In genomic region chr12:118549506-118550109, GRCh38 we compare ENCODE assay signal across 19 cellular contexts.
A peak's percentile ranks its signal among the peaks of the same experiment; 100 is the strongest.
DNase-seq lines count a peak whose midpoint lies in the region; ATAC-seq, FAIRE-seq and TF ChIP-seq lines count a peak whose summit lies in the region.
"Had no signal": no experiment of that assay in that cellular context is flagged by ENCODE, and none has a peak within 500 bp of the region (broad histone marks: within the 10 kb centered on the region; RNA-seq: fewer than 3 reads in every experiment).

No MANE protein-coding gene starts in this region.

- H3K9me3 Mint-ChIP-seq in neural progenitor cell: peaks cover 5% of the 10 kb centered on the region
- peaks cover 5% of the 10 kb centered on the region for H3K9me3 Mint-ChIP-seq in nephron progenitor cell

- H4K91ac ChIP-seq in H1 (replicated peaks; ENCODE audit: insufficient read length, low read length): peak overlapping the region; percentile 11
- no peak overlapping the region for H4K91ac ChIP-seq in mesenchymal stem cell (ENCODE audit: low read length)

- peaks cover 0 to 22% (median 20%) of the 10 kb centered on the region in 10 experiments; a peak in 15 of 20 replicates for H3K4me1 ChIP-seq in BLaER1 treated with 17β-estradiol and CSF1 and Interleukin-3, amounts not matched to agents 10 nM and 100 nM
- H3K4me1 ChIP-seq in H1 (replicated peaks in 1 of 4; ENCODE audit: control insufficient read depth in 3 of 4, insufficient read depth in 4 of 4, low read length in 3 of 4): peaks cover 0 to 4% (median 1%) of the 10 kb centered on the region in 4 experiments; a peak in 1 of 7 replicates
- no peaks in the 10 kb centered on the region for H3K4me1 ChIP-seq in neural progenitor cell
- no peaks in the 10 kb centered on the region for H3K4me1 ChIP-seq in mesenchymal stem cell (ENCODE audit: control insufficient read depth, insufficient read depth, low read depth, low read length)
- H3K4me1 ChIP-seq: HAP-1, Peyer's patch had no signal

- H3K79me2 ChIP-seq in H1 (ENCODE audit: control insufficient read depth in 1 of 2, insufficient read depth in 2 of 2, low read length in 2 of 2) (no peaks in the 10 kb centered on the region), neural progenitor cell (ENCODE audit: low read depth) (no peaks in the 10 kb centered on the region)

- no peak for FAIRE-seq in H1 (lab: Jason Lieb, UNC)

- CTCF ChIA-PET in H1 (lab: Charles Lee; ENCODE audit: partially characterized antibody): interaction anchor here (0.7 to 1.4 kb wide), 3 partner anchors 9 to 13 kb away, joined by 3 read pairs; no protein-coding TSS in a partner anchor

- no peak overlapping the region for H3K23ac ChIP-seq in H1 (ENCODE audit: insufficient read length)
- no peak overlapping the region for H3K23ac ChIP-seq in mesenchymal stem cell (ENCODE audit: low read length in 2 of 2)

- H2BK5ac ChIP-seq in H1 (ENCODE audit: low read depth, low read length) (no peak overlapping the region), mesenchymal stem cell (ENCODE audit: low read depth, low read length, poor library complexity, severe bottlenecking) (no peak overlapping the region)

- H3K36me3 ChIP-seq in BLaER1 treated with 17β-estradiol and CSF1 and Interleukin-3, amounts not matched to agents 10 nM and 100 nM: no peaks in the 10 kb centered on the region
- H3K36me3 ChIP-seq in H1 (ENCODE audit: control insufficient read depth in 2 of 4, insufficient read depth in 4 of 4, low read length in 3 of 4) (no peaks in the 10 kb centered on the region), neural progenitor cell (no peaks in the 10 kb centered on the region), mesenchymal stem cell (ENCODE audit: control insufficient read depth in 1 of 2, insufficient read depth in 2 of 2, low read depth in 1 of 2, low read length in 2 of 2) (no peaks in the 10 kb centered on the region)
- H3K36me3 ChIP-seq: HAP-1, Peyer's patch had no signal

- H3K4ac ChIP-seq in H1 (replicated peaks; ENCODE audit: insufficient read length, low read depth, low read length): no peak overlapping the region
- no peak overlapping the region for H3K4ac ChIP-seq in mesenchymal stem cell (ENCODE audit: low read depth in 1 of 2, low read length in 2 of 2)

- H2BK15ac ChIP-seq in H1 (ENCODE audit: low read length): no peak overlapping the region
- H2BK15ac ChIP-seq in mesenchymal stem cell (ENCODE audit: low read depth, poor library complexity, severe bottlenecking): no peak overlapping the region

- peak overlapping the region; percentile 75; the same call in 1 of the 2 replicates for H2BK20ac ChIP-seq in H1 (ENCODE audit: low read length)

- H3K14ac ChIP-seq in H1 (ENCODE audit: insufficient read length): no peak overlapping the region
- no peak overlapping the region for H3K14ac ChIP-seq in mesenchymal stem cell (ENCODE audit: low read length in 2 of 2)

- H3K27ac Mint-ChIP-seq in neural progenitor cell: peak overlapping the region; percentile 81
- H3K27ac Mint-ChIP-seq in nephron progenitor cell: no peak overlapping the region
- H3K27ac Mint-ChIP-seq: B cell; CD8-positive, alpha-beta memory T cell had no signal

- no peak for TF ChIP-seq POLR2A in H1 (IDR thresholded peaks at IDR 0.05; ENCODE audit: control extremely low read depth in 1 of 2, low read depth in 2 of 2, low read length in 2 of 2)

- no peaks in the 10 kb centered on the region for H3F3A ChIP-seq in neural progenitor cell (ENCODE audit: low read depth)

- peak overlapping the region; percentile 48; the same call in 1 of the 2 replicates for H3K18ac ChIP-seq in H1 (ENCODE audit: extremely low read depth, low read length)
- no peak overlapping the region for H3K18ac ChIP-seq in mesenchymal stem cell (ENCODE audit: low read depth in 1 of 2, low read length in 2 of 2)

- peak overlapping the region in 10 of 11 experiments; percentile 18 to 72 (median 56); a peak in 18 of 22 replicates for H3K4me2 ChIP-seq in BLaER1 treated with 17β-estradiol and CSF1 and Interleukin-3, amounts not matched to agents 10 nM and 100 nM
- H3K4me2 ChIP-seq in H1 (ENCODE audit: insufficient read depth in 1 of 2, low read depth in 2 of 2, low read length in 2 of 2): no peak overlapping the region
- H3K4me2 ChIP-seq in neural progenitor cell: no peak overlapping the region
- no peak overlapping the region for H3K4me2 ChIP-seq in mesenchymal stem cell (ENCODE audit: low read length, poor library complexity, severe bottlenecking)

- no peak for TF ChIP-seq CTCF in H1 (IDR thresholded peaks at IDR 0.05; ENCODE audit: control extremely low read depth in 1 of 3, insufficient read depth in 1 of 3, low read depth in 1 of 3, low read length in 3 of 3)
- TF ChIP-seq CTCF in neural progenitor cell (IDR thresholded peaks at IDR 0.05): no peak
- TF ChIP-seq CTCF in nephron progenitor cell (IDR thresholded peaks at IDR 0.05): no peak

- H2BK120ac ChIP-seq in H1 (replicated peaks; ENCODE audit: low read depth, low read length): no peak overlapping the region
- H2BK120ac ChIP-seq in mesenchymal stem cell (ENCODE audit: low read depth, low read length): no peak overlapping the region

- no peaks in the 10 kb centered on the region for H3K27me3 ChIP-seq in BLaER1 treated with 17β-estradiol and CSF1 and Interleukin-3, amounts not matched to agents 10 nM and 100 nM
- H3K27me3 ChIP-seq in H1 (replicated peaks in 1 of 4; ENCODE audit: control insufficient read depth in 3 of 4, extremely low read depth in 1 of 4, insufficient read depth in 3 of 4, low read length in 3 of 4) (no peaks in the 10 kb centered on the region), neural progenitor cell (no peaks in the 10 kb centered on the region), mesenchymal stem cell (ENCODE audit: control insufficient read depth in 1 of 2, insufficient read depth in 1 of 2, low read length in 2 of 2) (no peaks in the 10 kb centered on the region)
- H3K27me3 ChIP-seq: Peyer's patch had no signal

- H3K23me2 ChIP-seq in H1 (ENCODE audit: low read depth, low read length): no peaks in the 10 kb centered on the region

- TF ChIP-seq RAD21 in H1 (IDR thresholded peaks at IDR 0.05 in 1 of 2, conservative IDR thresholded peaks at IDR 0.05 in 1 of 2; ENCODE audit: low read depth in 2 of 2, low read length in 2 of 2): no peak

- no peak overlapping the region for H4K5ac ChIP-seq in H1 (ENCODE audit: insufficient read length, low read depth, low read length)

- no peak overlapping the region for H3K56ac ChIP-seq in H1 (replicated peaks; ENCODE audit: insufficient read length, low read depth, low read length)

- no peak overlapping the region for H3K9ac ChIP-seq in BLaER1 treated with 17β-estradiol and CSF1 and Interleukin-3, amounts not matched to agents 10 nM and 100 nM
- H3K9ac ChIP-seq in H1 (replicated peaks in 1 of 4; ENCODE audit: extremely low read depth in 1 of 4, low read depth in 3 of 4, low read length in 3 of 4) (no peak overlapping the region), neural progenitor cell (no peak overlapping the region), mesenchymal stem cell (ENCODE audit: low read length) (no peak overlapping the region)

- no peaks in the 10 kb centered on the region for H4K20me1 ChIP-seq in BLaER1 treated with 17β-estradiol and CSF1 and Interleukin-3, amounts not matched to agents 10 nM and 100 nM
- H4K20me1 ChIP-seq in H1 (replicated peaks in 1 of 2; ENCODE audit: control insufficient read depth in 1 of 2, insufficient read depth in 2 of 2, low read length in 2 of 2) (no peaks in the 10 kb centered on the region), neural progenitor cell (ENCODE audit: low read depth) (no peaks in the 10 kb centered on the region)

- H3K79me1 ChIP-seq in H1 (ENCODE audit: low read depth, low read length): no peaks in the 10 kb centered on the region
- no peaks in the 10 kb centered on the region for H3K79me1 ChIP-seq in mesenchymal stem cell (replicated peaks; ENCODE audit: low read length, poor library complexity, severe bottlenecking)

- H2BK12ac ChIP-seq in H1 (ENCODE audit: low read depth, low read length) (no peak overlapping the region; the same call in 1 of the 2 replicates), mesenchymal stem cell (ENCODE audit: low read length in 2 of 2) (no peak overlapping the region)

- ATAC-seq in GM19023 (IDR thresholded peaks at IDR 0.05; ENCODE audit: unreplicated experiment) (no peak), HG03280 (IDR thresholded peaks at IDR 0.05; ENCODE audit: unreplicated experiment) (no peak)

- POLR2A ChIA-PET in H1 (lab: Charles Lee; ENCODE audit: partially characterized antibody): no interaction called here

- H3K4me3 ChIP-seq in BLaER1 treated with 17β-estradiol and CSF1 and Interleukin-3, amounts not matched to agents 10 nM and 100 nM: no peak overlapping the region
- H3K4me3 ChIP-seq in H1 (ENCODE audit: extremely low read depth in 1 of 4, insufficient read depth in 2 of 4, low read depth in 3 of 4, low read length in 4 of 4) (no peak overlapping the region), neural progenitor cell (no peak overlapping the region), mesenchymal stem cell (ENCODE audit: insufficient read depth in 1 of 2, low read depth in 1 of 2, low read length in 2 of 2) (no peak overlapping the region)
- H3K4me3 ChIP-seq: HAP-1, Peyer's patch had no signal

- H3K27me3 Mint-ChIP-seq in neural progenitor cell (ENCODE audit: insufficient read depth, low read depth): peaks cover 2% of the 10 kb centered on the region
- peaks cover 17% of the 10 kb centered on the region for H3K27me3 Mint-ChIP-seq in nephron progenitor cell (ENCODE audit: low read depth, poor library complexity)

- H3K9me3 ChIP-seq in BLaER1 treated with 17β-estradiol and CSF1 and Interleukin-3, amounts not matched to agents 10 nM and 100 nM (replicated peaks in 1 of 11): peaks cover 16 to 31% (median 27%) of the 10 kb centered on the region in 11 experiments; a peak in 20 of 22 replicates
- peaks cover 4 to 6% of the 10 kb centered on the region in 2 experiments; a peak in 2 of 4 replicates for H3K9me3 ChIP-seq in H1 (ENCODE audit: insufficient read depth in 2 of 2, low read depth in 1 of 2, low read length in 1 of 2)
- H3K9me3 ChIP-seq in neural progenitor cell (ENCODE audit: low read depth): no peaks in the 10 kb centered on the region
- H3K9me3 ChIP-seq in mesenchymal stem cell (ENCODE audit: control insufficient read depth, low read length): peaks cover 6% of the 10 kb centered on the region
- H3K9me3 ChIP-seq: HAP-1, Peyer's patch had no signal

- no peaks in the 10 kb centered on the region for H3K36me3 Mint-ChIP-seq in neural progenitor cell
- H3K36me3 Mint-ChIP-seq in nephron progenitor cell (ENCODE audit: low read depth): no peaks in the 10 kb centered on the region

- 86% methylated on average over 8 of the region's 8 CpGs; no CpG with 5 or more reads in 1 of the 2 experiments for WGBS in H1 (ENCODE audit: extremely low coverage in 1 of 2, insufficient coverage in 1 of 2, insufficient read length in 1 of 2, insufficient replicate concordance in 2 of 2, low coverage in 1 of 2, low lambda C conversion rate in 2 of 2, missing lambda C conversion rate in 1 of 2), 2 experiments
- 64% methylated on average over 8 of the region's 8 CpGs for WGBS in mesenchymal stem cell

- peak overlapping the region in 3 of 11 experiments; percentile 3 to 39 (median 10); a peak in 2 of 22 replicates for H3K27ac ChIP-seq in BLaER1 treated with 17β-estradiol and CSF1 and Interleukin-3, amounts not matched to agents 10 nM and 100 nM
- H3K27ac ChIP-seq in H1 (ENCODE audit: low read depth, low read length) (no peak overlapping the region), neural progenitor cell (no peak overlapping the region), mesenchymal stem cell (ENCODE audit: low read length, poor library complexity, severe bottlenecking) (no peak overlapping the region)
- H3K27ac ChIP-seq: Peyer's patch had no signal

- H4K8ac ChIP-seq in H1 (ENCODE audit: extremely low read depth, insufficient read depth, low read length): peak overlapping the region; percentile 51; the same call in 1 of the 2 replicates
- H4K8ac ChIP-seq in mesenchymal stem cell (ENCODE audit: low read length): no peak overlapping the region

- H2AFZ ChIP-seq in H1 (ENCODE audit: low read length) (0 out of 2 replicates have a peak overlapping the region, but pooled peaks have one; percentile 17), neural progenitor cell (replicated peaks) (no peak overlapping the region), mesenchymal stem cell (ENCODE audit: low read depth, low read length) (no peak overlapping the region)

- H3K4me1 Mint-ChIP-seq in neural progenitor cell (peaks cover 4% of the 10 kb centered on the region), nephron progenitor cell (peaks cover 6% of the 10 kb centered on the region)
- H3K4me1 Mint-ChIP-seq: B cell; CD8-positive, alpha-beta memory T cell had no signal

- H2AK5ac ChIP-seq in H1 (ENCODE audit: low read depth, low read length): no peak overlapping the region
- no peak overlapping the region for H2AK5ac ChIP-seq in mesenchymal stem cell (ENCODE audit: low read length, severe bottlenecking)

- no peak for TF ChIP-seq EP300 in H1 (IDR thresholded peaks at IDR 0.05; ENCODE audit: borderline replicate concordance in 1 of 2, low read depth in 2 of 2, low read length in 2 of 2)

- H3K4me3 Mint-ChIP-seq in neural progenitor cell: no peak overlapping the region
- no peak overlapping the region for H3K4me3 Mint-ChIP-seq in nephron progenitor cell
- H3K4me3 Mint-ChIP-seq: B cell; CD8-positive, alpha-beta memory T cell had no signal

- DNase-seq in NCI-H146 (lab: John Stamatoyannopoulos, UW) (peak; percentile 78), H1 (ENCODE audit: low read depth in 1 of 2, low spot score in 2 of 2) (no peak), neural progenitor cell (ENCODE audit: low spot score) (no peak), nephron progenitor cell (no peak), mesenchymal stem cell (no peak)
- DNase-seq: CD8-positive, alpha-beta memory T cell; DMS 273 treated with DMSO at 0.1 percent for 48 hours; KG1; NCI-H1105; NCI-H187 treated with DMSO at 0.1 percent for 48 hours; NCI-H2171; NCI-H82; Peyer's patch; SHP77 treated with DMSO at 0.1 percent for 48 hours had no signal

Comparison
In these comparisons a context has a peak if more than half of its experiments do, and no peak if none do; other contexts are left out.
1. H3K4me2 ChIP-seq: peak in BLaER1 treated with 17β-estradiol and CSF1 and Interleukin-3, amounts not matched to agents 10 nM and 100 nM (10 of 11); none in H1 (0 of 2), neural progenitor cell (single experiment) and mesenchymal stem cell (single experiment).